10 cellular contexts compared by ENCODE assay signal in the genomic region with DNA sequence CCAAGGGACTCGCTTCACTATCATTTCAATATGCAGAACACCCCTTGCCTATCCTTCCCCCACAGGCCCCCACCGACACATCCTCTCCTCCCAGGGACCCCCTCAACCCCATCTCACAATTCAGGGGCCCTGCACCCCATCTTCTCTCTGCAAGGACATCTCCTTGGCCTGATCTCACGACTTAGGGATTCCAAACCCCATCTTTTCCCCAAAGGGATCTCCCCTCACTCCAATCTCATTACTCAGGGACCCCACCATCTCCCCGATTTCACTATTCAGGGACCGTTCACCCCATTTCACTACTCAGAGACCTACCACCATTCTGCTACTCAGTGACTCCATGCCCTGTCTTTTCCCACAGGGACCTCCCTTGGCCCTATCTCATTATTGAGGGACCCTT.
DNase-seq lines count a peak whose midpoint lies in the region; ATAC-seq and TF ChIP-seq lines count a peak whose summit lies in the region.
"Had no signal": no experiment of that assay in that cellular context is flagged by ENCODE, and none has a peak within 500 bp of the region (broad histone marks: within the 10 kb centered on the region; RNA-seq: fewer than 3 reads in every experiment).

No MANE protein-coding gene starts in this region.

- no peaks in the 10 kb centered on the region for H3K9me2 ChIP-seq in MM.1S (replicated peaks; ENCODE audit: insufficient read depth, low read length)

- H3K36me3 ChIP-seq in MM.1S (replicated peaks; ENCODE audit: insufficient read depth, low read length): no peaks in the 10 kb centered on the region
- peaks cover 3 to 21% of the 10 kb centered on the region in 2 donors for H3K36me3 ChIP-seq in duodenal mucosa (ENCODE audit: control insufficient read depth in 1 of 2, insufficient read depth in 2 of 2, low read length in 2 of 2)

- peaks cover 14% of the 10 kb centered on the region for H3K36me3 Mint-ChIP-seq in nephron progenitor cell (ENCODE audit: low read depth)

- H3K27ac Mint-ChIP-seq in nephron progenitor cell: no peak overlapping the region

- DNase-seq in MM.1S (no peak), nephron progenitor cell (no peak), foreskin melanocyte (no peak)
- DNase-seq: body of pancreas, NCI-H2227 treated with DMSO at 0.1 percent for 48 hours had no signal

- no peaks in the 10 kb centered on the region for H4K20me1 ChIP-seq in MM.1S (ENCODE audit: insufficient read depth, low read length)

- peak overlapping the region; percentile 87 for H3K27ac ChIP-seq in C4-2B
- no peak overlapping the region for H3K27ac ChIP-seq in MM.1S (ENCODE audit: low read length)
- no peak overlapping the region for H3K27ac ChIP-seq in duodenal mucosa (ENCODE audit: low read depth, low read length)

- H3K9me3 Mint-ChIP-seq in nephron progenitor cell: no peaks in the 10 kb centered on the region

- H3K27me3 Mint-ChIP-seq in nephron progenitor cell (ENCODE audit: low read depth, poor library complexity): no peaks in the 10 kb centered on the region

- H3K79me2 ChIP-seq in MM.1S (ENCODE audit: low read length): peaks cover 55% of the 10 kb centered on the region

- H3F3A ChIP-seq in MM.1S (ENCODE audit: insufficient read depth, low read length): no peaks in the 10 kb centered on the region

- no peak for ATAC-seq in GM21576 (IDR thresholded peaks at IDR 0.05; ENCODE audit: unreplicated experiment)
- no peak for ATAC-seq in HG03354 (IDR thresholded peaks at IDR 0.05; ENCODE audit: poor library complexity, severe bottlenecking, unreplicated experiment)
- no peak for ATAC-seq in GM18858 (IDR thresholded peaks at IDR 0.05; ENCODE audit: unreplicated experiment)
- ATAC-seq: body of pancreas had no signal

- H3K27me3 ChIP-seq in MM.1S (replicated peaks; ENCODE audit: insufficient read depth, low read length) (no peaks in the 10 kb centered on the region), duodenal mucosa (ENCODE audit: control insufficient read depth in 1 of 2, insufficient read depth in 2 of 2, low read length in 2 of 2) (no peaks in the 10 kb centered on the region)
- H3K27me3 ChIP-seq: body of pancreas had no signal

- peak overlapping the region; percentile 96 for H3K9ac ChIP-seq in MM.1S (ENCODE audit: low read length)
- peak overlapping the region; percentile 81 to 97 for H3K9ac ChIP-seq in duodenal mucosa (ENCODE audit: low read depth in 1 of 2, low read length in 2 of 2)

- no peak for TF ChIP-seq CTCF in C4-2B (conservative IDR thresholded peaks at IDR 0.05)
- TF ChIP-seq CTCF in MM.1S (IDR thresholded peaks at IDR 0.05; ENCODE audit: low read length): no peak
- no peak for TF ChIP-seq CTCF in nephron progenitor cell (IDR thresholded peaks at IDR 0.05)

- H3K4me3 ChIP-seq in MM.1S (ENCODE audit: low read length): peak overlapping the region; percentile 97
- peak overlapping the region; percentile 78 to 87 for H3K4me3 ChIP-seq in duodenal mucosa (ENCODE audit: low read depth in 1 of 2, low read length in 2 of 2)

- H3K4me3 Mint-ChIP-seq in nephron progenitor cell: peak overlapping the region; percentile 99

- peaks cover 17% of the 10 kb centered on the region for H3K4me1 Mint-ChIP-seq in nephron progenitor cell

- H3K9me3 ChIP-seq in MM.1S (replicated peaks; ENCODE audit: insufficient read depth, low read length) (no peaks in the 10 kb centered on the region), duodenal mucosa (ENCODE audit: control insufficient read depth in 1 of 2, low read length in 2 of 2) (no peaks in the 10 kb centered on the region)
- H3K9me3 ChIP-seq: body of pancreas had no signal

- H3K4me1 ChIP-seq in MM.1S (ENCODE audit: low read length) (peaks cover 14% of the 10 kb centered on the region), duodenal mucosa (ENCODE audit: control insufficient read depth in 1 of 2, insufficient read depth in 2 of 2, low read length in 2 of 2) (peaks cover 21 to 26% of the 10 kb centered on the region in 2 donors)

- H2AFZ ChIP-seq in MM.1S (ENCODE audit: low read length): no peak overlapping the region

- peak overlapping the region; percentile 90 for H3K4me2 ChIP-seq in MM.1S (ENCODE audit: low read depth, low read length)
